Comparison of ENCODE assay signal across 9 cellular contexts in the genomic region with DNA sequence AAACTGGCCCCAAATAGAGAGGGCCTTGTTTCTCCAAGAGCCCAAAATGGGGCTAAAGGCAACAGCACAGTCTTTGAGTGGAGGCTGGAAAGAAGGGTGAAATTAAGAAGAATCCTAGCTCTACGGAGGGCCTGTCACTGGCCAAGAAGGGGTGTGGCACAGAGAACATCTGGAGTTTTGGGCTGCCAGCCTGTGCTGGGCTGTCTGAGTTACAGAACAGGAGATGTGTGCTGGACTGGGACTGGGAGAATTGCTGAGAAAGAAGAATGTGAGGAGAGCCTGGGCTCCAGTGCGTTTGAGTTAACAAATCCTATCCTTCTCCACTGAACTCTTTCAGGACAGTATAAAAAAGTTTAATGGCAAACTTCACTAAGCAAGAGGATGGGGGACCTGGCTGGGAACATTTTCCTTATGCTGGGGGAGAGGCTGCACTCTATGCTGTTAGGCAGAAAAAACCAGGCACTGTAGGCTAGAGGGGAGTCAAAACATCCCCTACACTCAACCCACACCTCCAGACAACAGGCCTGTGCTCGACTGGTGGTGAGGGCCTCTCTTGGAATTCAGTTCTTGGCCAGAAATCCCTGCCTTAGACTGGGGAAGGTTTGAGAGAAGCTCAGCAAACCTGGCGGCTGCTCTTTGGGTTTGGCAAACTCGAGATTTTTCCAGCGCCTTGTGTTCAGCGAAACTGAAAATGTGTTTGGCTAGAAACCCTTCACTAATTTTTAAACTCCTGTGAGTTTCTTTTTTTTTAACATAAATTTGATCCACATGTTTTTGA.
A peak's percentile ranks its signal among the peaks of the same experiment; 100 is the strongest.
DNase-seq lines count a peak whose midpoint lies in the region; ATAC-seq and TF ChIP-seq lines count a peak whose summit lies in the region.
"Had no signal": no experiment of that assay in that cellular context is flagged by ENCODE, and none has a peak within 500 bp of the region (broad histone marks: within the 10 kb centered on the region; RNA-seq: fewer than 3 reads in every experiment).

No MANE protein-coding gene starts in this region.

- no peaks in the 10 kb centered on the region for H3K27me3 ChIP-seq in gastroesophageal sphincter

- H3K4me3 ChIP-seq in gastroesophageal sphincter, result no peak overlapping the region

- H3K4me3 Mint-ChIP-seq in WTC11, result no peak overlapping the region
- H3K4me3 Mint-ChIP-seq in nephron progenitor cell, result no peak overlapping the region
- no peak overlapping the region for H3K4me3 Mint-ChIP-seq in T-cell

- no peak for TF ChIP-seq CTCF in WTC11 (IDR thresholded peaks at IDR 0.05)
- no peak for TF ChIP-seq CTCF in gastroesophageal sphincter (IDR thresholded peaks at IDR 0.05)
- no peak for TF ChIP-seq CTCF in nephron progenitor cell (IDR thresholded peaks at IDR 0.05)

- TF ChIP-seq EP300 in gastroesophageal sphincter (IDR thresholded peaks at IDR 0.05), result no peak

- peak overlapping the region; percentile 68 to 84 (median 73) for H3K27ac ChIP-seq in gastroesophageal sphincter

- ATAC-seq in WTC11 (peak; percentile 72), gastroesophageal sphincter (peak; percentile 85), GM19395 (IDR thresholded peaks at IDR 0.05; ENCODE audit: unreplicated experiment) (no peak), T-cell (replicated peaks in 1 of 4) (no peak)

- no peaks in the 10 kb centered on the region for H3K36me3 ChIP-seq in gastroesophageal sphincter

- H3K27me3 Mint-ChIP-seq in WTC11 (ENCODE audit: low read depth), result no peaks in the 10 kb centered on the region
- H3K27me3 Mint-ChIP-seq in nephron progenitor cell (ENCODE audit: low read depth, poor library complexity), result no peaks in the 10 kb centered on the region
- H3K27me3 Mint-ChIP-seq in T-cell, result peaks cover 6 to 14% of the 10 kb centered on the region in 2 donors

- peak overlapping the region; percentile 86 for H3K27ac Mint-ChIP-seq in WTC11
- peak overlapping the region; percentile 92 for H3K27ac Mint-ChIP-seq in nephron progenitor cell
- no peak overlapping the region for H3K27ac Mint-ChIP-seq in T-cell

- DNase-seq in WTC11 (ENCODE audit: low spot score) (no peak), nephron progenitor cell (no peak), T-cell (no peak), NCI-H774 (lab: John Stamatoyannopoulos, UW) (no peak)
- DNase-seq in activated CD8-positive, alpha-beta memory T cell treated with anti-CD3 and anti-CD28 coated beads, Interleukin-2, amount 50 U/mL, for 4 hours, result no peak
- DNase-seq: activated naive CD4-positive, alpha-beta T cell treated with Interleukin-2 at 50 U/mL for 16 hours; stimulated activated CD4-positive, alpha-beta T cell treated with anti-CD3 and anti-CD28 coated beads, Interleukin-12 subunit alpha, Interleukin-12 subunit beta, amount 100 ng/mL, for 4 hours had no signal

- 19 to 56% methylated on average over 4 to 7 of the region's 7 CpGs for WGBS in gastroesophageal sphincter (ENCODE audit: low coverage in 1 of 2), 2 donors

- H3K9me3 Mint-ChIP-seq in WTC11 (peaks cover 7% of the 10 kb centered on the region; the same call in 1 of the 2 replicates), nephron progenitor cell (no peaks in the 10 kb centered on the region), T-cell (no peaks in the 10 kb centered on the region)

- POLR2A ChIA-PET in WTC11 (lab: Charles Lee), result no interaction called here
- POLR2A ChIA-PET in T-cell (lab: Charles Lee), result no interaction called here

- H3K4me1 ChIP-seq in gastroesophageal sphincter, result peaks cover 0 to 32% (median 6%) of the 10 kb centered on the region in 3 donors

- TF ChIP-seq POLR2A in gastroesophageal sphincter (IDR thresholded peaks at IDR 0.05), result no peak

- peaks cover 26% of the 10 kb centered on the region for H3K36me3 Mint-ChIP-seq in WTC11
- peaks cover 19% of the 10 kb centered on the region for H3K36me3 Mint-ChIP-seq in nephron progenitor cell (ENCODE audit: low read depth)
- no peaks in the 10 kb centered on the region for H3K36me3 Mint-ChIP-seq in T-cell

- no peaks in the 10 kb centered on the region for H3K9me3 ChIP-seq in gastroesophageal sphincter

- peaks cover 42% of the 10 kb centered on the region for H3K4me1 Mint-ChIP-seq in WTC11
- peaks cover 53% of the 10 kb centered on the region for H3K4me1 Mint-ChIP-seq in nephron progenitor cell
- no peaks in the 10 kb centered on the region for H3K4me1 Mint-ChIP-seq in T-cell

- CTCF ChIA-PET in WTC11 (lab: Charles Lee) (interaction anchor here (1.1 to 1.8 kb wide), 2 partner anchors 81 to 102 kb away, joined by 3 to 5 read pairs; no protein-coding TSS in a partner anchor), T-cell (lab: Charles Lee) (no interaction called here)

TF ChIP-seq in WTC11, 78 proteins besides CTCF, POLR2A, EP300 and RAD21:
- TF ChIP-seq CDX4 (CRISPR knock-in tag; IDR thresholded peaks at IDR 0.05; ENCODE audit: borderline replicate concordance) (no peak), ATF1 (CRISPR knock-in tag; IDR thresholded peaks at IDR 0.05) (no peak), MAX (CRISPR knock-in tag; IDR thresholded peaks at IDR 0.05) (no peak), ZNF317 (CRISPR knock-in tag; IDR thresholded peaks at IDR 0.05; ENCODE audit: borderline replicate concordance, low read depth) (no peak), MYBL2 (CRISPR knock-in tag; IDR thresholded peaks at IDR 0.05) (no peak), MLX (CRISPR knock-in tag; IDR thresholded peaks at IDR 0.05) (no peak), ZNF232 (CRISPR knock-in tag; IDR thresholded peaks at IDR 0.05) (no peak)
- TF ChIP-seq, protein P1, sequence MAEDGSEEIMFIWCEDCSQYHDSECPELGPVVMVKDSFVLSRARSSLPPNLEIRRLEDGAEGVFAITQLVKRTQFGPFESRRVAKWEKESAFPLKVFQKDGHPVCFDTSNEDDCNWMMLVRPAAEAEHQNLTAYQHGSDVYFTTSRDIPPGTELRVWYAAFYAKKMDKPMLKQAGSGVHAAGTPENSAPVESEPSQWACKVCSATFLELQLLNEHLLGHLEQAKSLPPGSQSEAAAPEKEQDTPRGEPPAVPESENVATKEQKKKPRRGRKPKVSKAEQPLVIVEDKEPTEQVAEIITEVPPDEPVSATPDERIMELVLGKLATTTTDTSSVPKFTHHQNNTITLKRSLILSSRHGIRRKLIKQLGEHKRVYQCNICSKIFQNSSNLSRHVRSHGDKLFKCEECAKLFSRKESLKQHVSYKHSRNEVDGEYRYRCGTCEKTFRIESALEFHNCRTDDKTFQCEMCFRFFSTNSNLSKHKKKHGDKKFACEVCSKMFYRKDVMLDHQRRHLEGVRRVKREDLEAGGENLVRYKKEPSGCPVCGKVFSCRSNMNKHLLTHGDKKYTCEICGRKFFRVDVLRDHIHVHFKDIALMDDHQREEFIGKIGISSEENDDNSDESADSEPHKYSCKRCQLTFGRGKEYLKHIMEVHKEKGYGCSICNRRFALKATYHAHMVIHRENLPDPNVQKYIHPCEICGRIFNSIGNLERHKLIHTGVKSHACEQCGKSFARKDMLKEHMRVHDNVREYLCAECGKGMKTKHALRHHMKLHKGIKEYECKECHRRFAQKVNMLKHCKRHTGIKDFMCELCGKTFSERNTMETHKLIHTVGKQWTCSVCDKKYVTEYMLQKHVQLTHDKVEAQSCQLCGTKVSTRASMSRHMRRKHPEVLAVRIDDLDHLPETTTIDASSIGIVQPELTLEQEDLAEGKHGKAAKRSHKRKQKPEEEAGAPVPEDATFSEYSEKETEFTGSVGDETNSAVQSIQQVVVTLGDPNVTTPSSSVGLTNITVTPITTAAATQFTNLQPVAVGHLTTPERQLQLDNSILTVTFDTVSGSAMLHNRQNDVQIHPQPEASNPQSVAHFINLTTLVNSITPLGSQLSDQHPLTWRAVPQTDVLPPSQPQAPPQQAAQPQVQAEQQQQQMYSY (CRISPR knock-in tag; IDR thresholded peaks at IDR 0.05), result no peak

Comparison
In these comparisons a context has a peak if more than half of its experiments do, and no peak if none do; other contexts are left out.
1. ATAC-seq: peak in WTC11 (single experiment) and gastroesophageal sphincter (single experiment); none in GM19395 (single experiment) and T-cell (0 of 4).
2. H3K27ac Mint-ChIP-seq: peak in WTC11 (single experiment) and nephron progenitor cell (single experiment); none in T-cell (0 of 2).